In genomic region chr13:39306639-39307589, GRCh38 we compare ENCODE assay signal across 1 cellular context.
TF ChIP-seq lines count a peak whose summit lies in the region.

No MANE protein-coding gene starts in this region.

TF ChIP-seq in GM23338, 12 proteins besides CTCF, POLR2A, EP300 and RAD21 (continued from another document):
- TF ChIP-seq, protein P1, sequence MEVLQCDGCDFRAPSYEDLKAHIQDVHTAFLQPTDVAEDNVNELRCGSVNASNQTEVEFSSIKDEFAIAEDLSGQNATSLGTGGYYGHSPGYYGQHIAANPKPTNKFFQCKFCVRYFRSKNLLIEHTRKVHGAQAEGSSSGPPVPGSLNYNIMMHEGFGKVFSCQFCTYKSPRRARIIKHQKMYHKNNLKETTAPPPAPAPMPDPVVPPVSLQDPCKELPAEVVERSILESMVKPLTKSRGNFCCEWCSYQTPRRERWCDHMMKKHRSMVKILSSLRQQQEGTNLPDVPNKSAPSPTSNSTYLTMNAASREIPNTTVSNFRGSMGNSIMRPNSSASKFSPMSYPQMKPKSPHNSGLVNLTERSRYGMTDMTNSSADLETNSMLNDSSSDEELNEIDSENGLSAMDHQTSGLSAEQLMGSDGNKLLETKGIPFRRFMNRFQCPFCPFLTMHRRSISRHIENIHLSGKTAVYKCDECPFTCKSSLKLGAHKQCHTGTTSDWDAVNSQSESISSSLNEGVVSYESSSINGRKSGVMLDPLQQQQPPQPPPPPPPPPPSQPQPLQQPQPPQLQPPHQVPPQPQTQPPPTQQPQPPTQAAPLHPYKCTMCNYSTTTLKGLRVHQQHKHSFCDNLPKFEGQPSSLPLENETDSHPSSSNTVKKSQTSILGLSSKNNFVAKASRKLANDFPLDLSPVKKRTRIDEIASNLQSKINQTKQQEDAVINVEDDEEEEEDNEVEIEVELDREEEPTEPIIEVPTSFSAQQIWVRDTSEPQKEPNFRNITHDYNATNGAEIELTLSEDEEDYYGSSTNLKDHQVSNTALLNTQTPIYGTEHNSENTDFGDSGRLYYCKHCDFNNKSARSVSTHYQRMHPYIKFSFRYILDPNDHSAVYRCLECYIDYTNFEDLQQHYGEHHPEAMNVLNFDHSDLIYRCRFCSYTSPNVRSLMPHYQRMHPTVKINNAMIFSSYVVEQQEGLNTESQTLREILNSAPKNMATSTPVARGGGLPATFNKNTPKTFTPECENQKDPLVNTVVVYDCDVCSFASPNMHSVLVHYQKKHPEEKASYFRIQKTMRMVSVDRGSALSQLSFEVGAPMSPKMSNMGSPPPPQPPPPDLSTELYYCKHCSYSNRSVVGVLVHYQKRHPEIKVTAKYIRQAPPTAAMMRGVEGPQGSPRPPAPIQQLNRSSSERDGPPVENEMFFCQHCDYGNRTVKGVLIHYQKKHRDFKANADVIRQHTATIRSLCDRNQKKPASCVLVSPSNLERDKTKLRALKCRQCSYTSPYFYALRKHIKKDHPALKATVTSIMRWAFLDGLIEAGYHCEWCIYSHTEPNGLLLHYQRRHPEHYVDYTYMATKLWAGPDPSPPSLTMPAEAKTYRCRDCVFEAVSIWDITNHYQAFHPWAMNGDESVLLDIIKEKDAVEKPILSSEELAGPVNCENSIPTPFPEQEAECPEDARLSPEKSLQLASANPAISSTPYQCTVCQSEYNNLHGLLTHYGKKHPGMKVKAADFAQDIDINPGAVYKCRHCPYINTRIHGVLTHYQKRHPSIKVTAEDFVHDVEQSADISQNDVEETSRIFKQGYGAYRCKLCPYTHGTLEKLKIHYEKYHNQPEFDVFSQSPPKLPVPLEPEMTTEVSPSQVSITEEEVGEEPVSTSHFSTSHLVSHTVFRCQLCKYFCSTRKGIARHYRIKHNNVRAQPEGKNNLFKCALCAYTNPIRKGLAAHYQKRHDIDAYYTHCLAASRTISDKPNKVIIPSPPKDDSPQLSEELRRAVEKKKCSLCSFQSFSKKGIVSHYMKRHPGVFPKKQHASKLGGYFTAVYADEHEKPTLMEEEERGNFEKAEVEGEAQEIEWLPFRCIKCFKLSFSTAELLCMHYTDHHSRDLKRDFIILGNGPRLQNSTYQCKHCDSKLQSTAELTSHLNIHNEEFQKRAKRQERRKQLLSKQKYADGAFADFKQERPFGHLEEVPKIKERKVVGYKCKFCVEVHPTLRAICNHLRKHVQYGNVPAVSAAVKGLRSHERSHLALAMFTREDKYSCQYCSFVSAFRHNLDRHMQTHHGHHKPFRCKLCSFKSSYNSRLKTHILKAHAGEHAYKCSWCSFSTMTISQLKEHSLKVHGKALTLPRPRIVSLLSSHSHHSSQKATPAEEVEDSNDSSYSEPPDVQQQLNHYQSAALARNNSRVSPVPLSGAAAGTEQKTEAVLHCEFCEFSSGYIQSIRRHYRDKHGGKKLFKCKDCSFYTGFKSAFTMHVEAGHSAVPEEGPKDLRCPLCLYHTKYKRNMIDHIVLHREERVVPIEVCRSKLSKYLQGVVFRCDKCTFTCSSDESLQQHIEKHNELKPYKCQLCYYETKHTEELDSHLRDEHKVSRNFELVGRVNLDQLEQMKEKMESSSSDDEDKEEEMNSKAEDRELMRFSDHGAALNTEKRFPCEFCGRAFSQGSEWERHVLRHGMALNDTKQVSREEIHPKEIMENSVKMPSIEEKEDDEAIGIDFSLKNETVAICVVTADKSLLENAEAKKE (CRISPR knock-in tag; IDR thresholded peaks at IDR 0.05), result no peak
- TF ChIP-seq STAT1 (IDR thresholded peaks at IDR 0.05; ENCODE audit: unreplicated experiment), result no peak
- TF ChIP-seq ETS1 (IDR thresholded peaks at IDR 0.05), result no peak
- no peak for TF ChIP-seq NANOG (IDR thresholded peaks at IDR 0.05; ENCODE audit: borderline replicate concordance)
